Comparison of ENCODE assay signal across 9 cellular contexts in the genomic region with DNA sequence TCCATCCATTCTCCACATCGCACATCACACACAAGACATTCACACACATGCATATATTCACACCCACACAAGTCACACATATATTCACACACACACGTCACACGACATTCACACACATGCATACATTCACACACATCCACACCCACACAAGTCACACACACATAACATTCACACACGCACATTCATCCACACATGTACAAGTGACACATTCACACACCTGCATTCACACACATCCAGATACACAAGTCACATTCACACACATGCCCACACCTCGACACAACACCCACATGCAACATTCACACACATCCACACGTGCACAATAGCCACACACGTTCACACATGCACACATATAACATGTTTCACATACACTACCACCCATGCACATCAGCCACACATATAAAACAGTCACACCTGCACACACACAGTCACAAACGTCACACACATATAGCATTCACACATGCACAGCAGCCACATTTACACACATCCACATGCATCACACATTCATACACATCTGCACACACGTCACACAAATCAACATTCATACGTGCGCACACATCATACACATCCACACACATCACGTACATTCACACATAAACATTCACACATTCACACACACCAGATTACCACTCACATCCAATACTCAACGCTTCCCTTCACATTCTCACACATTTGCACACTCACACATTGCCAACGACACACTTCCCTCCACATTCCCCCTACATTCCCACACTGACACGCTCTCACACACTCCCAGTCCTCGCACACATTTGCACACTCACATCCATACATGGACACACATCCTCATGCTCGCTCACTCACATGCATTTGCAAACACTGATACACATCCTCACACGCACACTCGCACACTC. TPM values are rescaled to one million over a fixed set of nuclear protein-coding genes. Genes with fewer than 3 reads are reported as not detected.
DNase-seq lines count a peak whose midpoint lies in the region; ATAC-seq, FAIRE-seq and TF ChIP-seq lines count a peak whose summit lies in the region.
"Had no signal": no experiment of that assay in that cellular context is flagged by ENCODE, and none has a peak within 500 bp of the region (broad histone marks: within the 10 kb centered on the region; RNA-seq: fewer than 3 reads in every experiment).

No MANE protein-coding gene starts in this region.

- H3K36me3 ChIP-seq in SK-N-SH (replicated peaks in 1 of 2; ENCODE audit: control insufficient read depth in 1 of 2, insufficient read depth in 2 of 2, low read length in 1 of 2) (no peaks in the 10 kb centered on the region), adipocyte (ENCODE audit: control insufficient read depth, insufficient read depth, low read length, severe bottlenecking) (no peaks in the 10 kb centered on the region), keratinocyte (ENCODE audit: control insufficient read depth in 2 of 2, extremely low read depth in 1 of 2, insufficient read depth in 2 of 2, low read length in 2 of 2) (no peaks in the 10 kb centered on the region), transverse colon (no peaks in the 10 kb centered on the region)

- FAIRE-seq in keratinocyte (lab: Jason Lieb, UNC), result peak; percentile 69

- intact Hi-C loops in transverse colon (cut with DNase I; ENCODE audit: low total_unique reads), result no loop called here

- H3K79me2 ChIP-seq in SK-N-SH (ENCODE audit: insufficient read depth), result no peaks in the 10 kb centered on the region
- no peaks in the 10 kb centered on the region for H3K79me2 ChIP-seq in keratinocyte (ENCODE audit: control insufficient read depth, insufficient read depth, low read length)

- in situ Hi-C loops in transverse colon (cut with MboI; ENCODE audit: low pct_ligation_motif_present in 1 of 4, low pct_unique_long_range_greater_than_20kb in 1 of 4, low sequenced_read_pairs in 3 of 4), result no loop called here

- ATAC-seq in SK-N-SH treated with all-trans-retinoic acid at 6 μM for 48 hours, result no peak

- DNase-seq in SK-N-SH (no peak), adipocyte (ENCODE audit: low read depth) (no peak), keratinocyte (ENCODE audit: low read depth, low spot score) (no peak), transverse colon (no peak), C1 segment of cervical spinal cord (lab: John Stamatoyannopoulos, UW) (no peak)
- no peak for DNase-seq in NK-92 treated with Interleukin-12 subunit alpha and Interleukin-12 subunit beta, amount 100 ng/mL, for 24 hours (lab: John Stamatoyannopoulos, UW)
- no peak for DNase-seq in stimulated activated CD8-positive, alpha-beta memory T cell treated with anti-CD3 and anti-CD28 coated beads, Interleukin-4, amount 100 ng/mL, for 48 hours

- no peak overlapping the region for H3K27ac ChIP-seq in SK-N-SH (ENCODE audit: low read depth in 2 of 2, low read length in 1 of 2)
- no peak overlapping the region for H3K27ac ChIP-seq in keratinocyte (ENCODE audit: control insufficient read depth, insufficient read depth, low read length)
- peak overlapping the region in 1 of 4 donors; percentile 28 for H3K27ac ChIP-seq in transverse colon
- H3K27ac ChIP-seq: 22Rv1 had no signal

- CTCF ChIA-PET in SK-N-SH (lab: Yijun Ruan, JAX), result no interaction called here

- TF ChIP-seq EP300 in SK-N-SH (IDR thresholded peaks at IDR 0.05; ENCODE audit: borderline replicate concordance in 1 of 2, low read depth in 1 of 2, low read length in 1 of 2) (no peak), transverse colon (IDR thresholded peaks at IDR 0.05; ENCODE audit: low read depth) (no peak)

- H3K9ac ChIP-seq in SK-N-SH, result peak overlapping the region; percentile 48; the same call in 1 of the 2 replicates
- H3K9ac ChIP-seq in adipocyte (ENCODE audit: low read length), result no peak overlapping the region
- H3K9ac ChIP-seq in keratinocyte (ENCODE audit: control insufficient read depth, extremely low read depth, insufficient read depth, low read length), result no peak overlapping the region

- WGBS in SK-N-SH (ENCODE audit: low lambda C conversion rate), result 72% methylated on average over 19 of the region's 19 CpGs
- 43 to 57% methylated on average over 10 to 19 of the region's 19 CpGs for WGBS in transverse colon (ENCODE audit: low coverage in 1 of 2), 2 donors

- H4K20me1 ChIP-seq in SK-N-SH (ENCODE audit: insufficient read depth), result no peaks in the 10 kb centered on the region
- H4K20me1 ChIP-seq in keratinocyte (ENCODE audit: control insufficient read depth, extremely low read depth, insufficient read depth, low read length), result no peaks in the 10 kb centered on the region

- peaks cover 14 to 20% of the 10 kb centered on the region in 2 experiments; a peak in 3 of 4 replicates for H3K4me1 ChIP-seq in SK-N-SH (ENCODE audit: control insufficient read depth in 1 of 2, insufficient read depth in 2 of 2, low read depth in 1 of 2, low read length in 1 of 2)
- H3K4me1 ChIP-seq in adipocyte (ENCODE audit: control insufficient read depth, insufficient read depth, low read length), result peaks cover 18% of the 10 kb centered on the region
- peaks cover 39% of the 10 kb centered on the region for H3K4me1 ChIP-seq in keratinocyte (ENCODE audit: control insufficient read depth, extremely low read depth, insufficient read depth, low read length)
- peaks cover 17 to 29% (median 21%) of the 10 kb centered on the region in 4 donors for H3K4me1 ChIP-seq in transverse colon

- no peak for TF ChIP-seq POLR2A in transverse colon (IDR thresholded peaks at IDR 0.05)

- H3K9me2 ChIP-seq in SK-N-SH, result no peaks in the 10 kb centered on the region

- H3K4me2 ChIP-seq in SK-N-SH, result peak overlapping the region; percentile 67
- H3K4me2 ChIP-seq in keratinocyte (ENCODE audit: control insufficient read depth, extremely low read depth, insufficient read depth, low read depth, low read length), result peak overlapping the region; percentile 87

- H3K9me3 ChIP-seq in SK-N-SH (no peaks in the 10 kb centered on the region), adipocyte (ENCODE audit: control insufficient read depth, low read length) (no peaks in the 10 kb centered on the region), keratinocyte (ENCODE audit: control insufficient read depth, low read depth, low read length) (no peaks in the 10 kb centered on the region), transverse colon (no peaks in the 10 kb centered on the region)

- POLR2A ChIA-PET in SK-N-SH (lab: Yijun Ruan, JAX), result no interaction called here

- TF ChIP-seq RAD21 in SK-N-SH (IDR thresholded peaks at IDR 0.05; ENCODE audit: low read length), result no peak

- no peak for TF ChIP-seq CTCF in SK-N-SH (IDR thresholded peaks at IDR 0.05)
- no peak for TF ChIP-seq CTCF in keratinocyte (optimal IDR thresholded peaks at IDR 0.05 in 1 of 3, IDR thresholded peaks at IDR 0.05 in 1 of 3, conservative IDR thresholded peaks at IDR 0.05 in 1 of 3; ENCODE audit: extremely low read depth in 1 of 3, insufficient read depth in 2 of 3, low read length in 3 of 3)
- no peak for TF ChIP-seq CTCF in transverse colon (IDR thresholded peaks at IDR 0.05)

- H3K4me3 ChIP-seq in SK-N-SH (ENCODE audit: low read depth in 2 of 2, low read length in 1 of 2) (peak overlapping the region; percentile 29 to 42), adipocyte (ENCODE audit: low read length) (peak overlapping the region; percentile 53), keratinocyte (ENCODE audit: control insufficient read depth in 2 of 3, extremely low read depth in 1 of 3, insufficient read depth in 2 of 3, low read depth in 1 of 3, low read length in 3 of 3) (peak overlapping the region in 1 of 3 experiments; percentile 41), transverse colon (peak overlapping the region; percentile 3 to 39 (median 22))

- dilution Hi-C loops in keratinocyte (cut with MboI; ENCODE audit: extremely low pct_ligation_motif_present, low sequenced_read_pairs), result no loop called here

- no peaks in the 10 kb centered on the region for H3K27me3 ChIP-seq in SK-N-SH (ENCODE audit: insufficient read depth)
- H3K27me3 ChIP-seq in adipocyte (replicated peaks; ENCODE audit: control insufficient read depth, insufficient read depth, low read length), result no peaks in the 10 kb centered on the region
- H3K27me3 ChIP-seq in keratinocyte (ENCODE audit: control insufficient read depth, extremely low read depth, insufficient read depth, low read length), result peaks cover 7% of the 10 kb centered on the region
- peaks cover 8% of the 10 kb centered on the region for H3K27me3 ChIP-seq in transverse colon

- no peaks in the 10 kb centered on the region for H3F3A ChIP-seq in SK-N-SH (replicated peaks; ENCODE audit: insufficient read depth)

- peaks cover 2% of the 10 kb centered on the region for H3K9me1 ChIP-seq in keratinocyte (ENCODE audit: control insufficient read depth, extremely low read depth, insufficient read depth, low read length)

- H2AFZ ChIP-seq in SK-N-SH (ENCODE audit: low read depth) (peak overlapping the region; percentile 92; the same call in 1 of the 2 replicates), keratinocyte (ENCODE audit: control insufficient read depth, low read length) (no peak overlapping the region)

TF ChIP-seq in SK-N-SH, 30 proteins besides CTCF, POLR2A, EP300 and RAD21:
- TF ChIP-seq, protein P1, sequence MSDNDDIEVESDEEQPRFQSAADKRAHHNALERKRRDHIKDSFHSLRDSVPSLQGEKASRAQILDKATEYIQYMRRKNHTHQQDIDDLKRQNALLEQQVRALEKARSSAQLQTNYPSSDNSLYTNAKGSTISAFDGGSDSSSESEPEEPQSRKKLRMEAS (IDR thresholded peaks at IDR 0.05; ENCODE audit: low read depth), result no peak
- TF ChIP-seq MXI1 (IDR thresholded peaks at IDR 0.05; ENCODE audit: low read depth, low read length), result no peak
- TF ChIP-seq TEAD4 (IDR thresholded peaks at IDR 0.05; ENCODE audit: borderline replicate concordance, insufficient read depth), result no peak

TF ChIP-seq in SK-N-SH treated with all-trans-retinoic acid at 6 μM for 48 hours, 23 proteins besides CTCF, POLR2A, EP300 and RAD21 (continues in another document):
- TF ChIP-seq ZNF8 (CRISPR knock-in tag; IDR thresholded peaks at IDR 0.05), result no peak
- TF ChIP-seq ESRRG (CRISPR knock-in tag; IDR thresholded peaks at IDR 0.05), result no peak

RNA-seq across cellular contexts. Expression of gene ANKRD10, which starts 41.0 kb away (rescaled TPM):
- polyA plus RNA-seq in SK-N-SH (2012; rRNA removed) (53.2 and 77.8 TPM in 2 replicates), keratinocyte (27.8 to 58.1 TPM (median 34.5 TPM) in 3 replicates)
- 20.7 and 22.2 TPM in 2 replicates for polyA plus RNA-seq in SK-N-SH (2012; cell fraction: cytosol; rRNA removed)
- polyA plus RNA-seq in SK-N-SH (2012; cell fraction: nucleus; rRNA removed), result 274 and 444 TPM in 2 replicates
- polyA plus RNA-seq in keratinocyte (2011; ENCODE audit: low read depth), result 27.5 TPM
- polyA plus RNA-seq in keratinocyte (2011; cell fraction: cytosol; rRNA removed), result 9.2 and 13.7 TPM in 2 replicates
- 106 and 124 TPM in 2 replicates for polyA plus RNA-seq in keratinocyte (2011; cell fraction: nucleus; rRNA removed)
- polyA plus RNA-seq in keratinocyte (2012; ENCODE audit: low replicate concordance), result 18.2 and 28.9 TPM in 2 replicates
- polyA minus RNA-seq in keratinocyte, result 14.5 to 49.4 TPM (median 25.4 TPM) in 3 replicates
- 16.7 TPM for polyA minus RNA-seq in keratinocyte (2011; cell fraction: cytosol; rRNA and poly(A)+ RNA removed)
- 63.9 and 91.4 TPM in 2 replicates for polyA minus RNA-seq in keratinocyte (2011; cell fraction: nucleus; rRNA and poly(A)+ RNA removed)
- total RNA-seq in transverse colon, result 100 to 1,000 TPM; 124 to 286 (median 188) TPM
